ENCODE assay signal across 29 cellular contexts in the genomic region with DNA sequence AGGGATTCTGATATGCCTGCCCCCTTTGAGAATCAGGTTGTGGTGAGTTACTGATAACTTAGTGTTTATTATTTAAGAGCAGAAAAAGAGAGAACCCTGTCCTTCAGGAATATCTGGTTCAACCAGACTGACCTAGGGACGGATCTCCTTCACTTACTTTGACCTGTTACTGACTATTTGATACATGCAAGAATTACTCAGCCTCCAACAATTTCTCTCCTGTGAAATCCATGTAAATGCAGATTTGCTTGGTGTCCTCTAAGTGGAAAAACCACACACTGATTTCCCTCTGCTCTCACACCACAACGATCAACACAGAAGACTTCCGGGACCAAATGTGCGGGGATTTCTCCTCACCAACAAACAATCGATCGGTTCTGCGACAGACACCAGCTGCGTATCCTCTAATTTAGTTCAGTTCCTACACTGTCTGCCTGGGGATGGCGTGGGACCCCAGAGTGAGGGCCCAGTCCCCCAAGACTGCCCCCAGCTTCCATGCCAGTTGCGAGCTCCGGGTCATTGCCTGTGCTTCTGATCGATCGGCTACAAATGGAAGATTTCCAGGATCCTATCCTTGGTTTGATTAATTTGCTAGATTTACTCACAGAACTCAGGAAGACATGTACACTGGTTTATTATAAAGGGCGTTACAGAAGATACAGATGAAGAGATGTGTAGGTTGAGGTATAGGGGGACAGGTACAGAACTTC. TPM values are rescaled to one million over a fixed set of nuclear protein-coding genes. Genes with fewer than 3 reads are reported as not detected.
DNase-seq lines count a peak whose midpoint lies in the region; ATAC-seq and TF ChIP-seq lines count a peak whose summit lies in the region.
"Had no signal": no experiment of that assay in that cellular context is flagged by ENCODE, and none has a peak within 500 bp of the region (broad histone marks: within the 10 kb centered on the region; RNA-seq: fewer than 3 reads in every experiment).

No MANE protein-coding gene starts in this region.

- H3K27me3 ChIP-seq in AG04450 (ENCODE audit: control insufficient read depth, insufficient read depth, low read length) (no peaks in the 10 kb centered on the region), right atrium auricular region (no peaks in the 10 kb centered on the region)

- DNase-seq in AG04450 (ENCODE audit: low read depth, low spot score) (no peak), HT-29 (ENCODE audit: low spot score) (peak; percentile 29), astrocyte of the hippocampus (ENCODE audit: low read depth, low spot score) (peak; percentile 35), kidney tubule cell (ENCODE audit: low spot score) (peak; percentile 50), amniotic stem cell (lab: John Stamatoyannopoulos, UW) (no peak), amygdala (lab: John Stamatoyannopoulos, UW) (no peak), right atrium auricular region (ENCODE audit: low spot score) (no peak)
- DNase-seq: activated CD4-positive, alpha-beta T cell treated with anti-CD3 and anti-CD28 coated beads, Interleukin-2, amount 10 ng/mL, durations not matched to agents 24 days and 14 days; activated CD8-positive, alpha-beta memory T cell treated with anti-CD3 and anti-CD28 coated beads for 24 hours; activated T-cell treated with anti-CD3 and anti-CD28 coated beads for 4 hours; anterior cingulate cortex; caudate nucleus; CD4-positive, alpha-beta memory T cell; cortex of kidney; effector memory CD4-positive, alpha-beta T cell; erythroblast; foreskin fibroblast; head of caudate nucleus; KG1; MM.1S; naive thymus-derived CD4-positive, alpha-beta T cell; NCI-H1417; NCI-H2081; NCI-H345; NCI-H774 had no signal

- CTCF ChIA-PET in AG04450 (lab: Charles Lee) = no interaction called here

- H3K4me3 ChIP-seq in AG04450 (ENCODE audit: low read depth, low read length) = no peak overlapping the region
- H3K4me3 ChIP-seq in right atrium auricular region = no peak overlapping the region
- H3K4me3 ChIP-seq: A549 had no signal

- peak overlapping the region; percentile 39 for H3K27ac ChIP-seq in AG04450 (ENCODE audit: low read depth, low read length)
- no peak overlapping the region for H3K27ac ChIP-seq in right atrium auricular region
- H3K27ac ChIP-seq: A549 had no signal

- POLR2A ChIA-PET in AG04450 (lab: Yijun Ruan, JAX) = no interaction called here

- ATAC-seq in HG03342 (IDR thresholded peaks at IDR 0.05; ENCODE audit: unreplicated experiment) = no peak
- ATAC-seq: A549; activated naive CD4-positive, alpha-beta T cell treated with anti-CD3 and anti-CD28 coated beads, Interleukin-2, amount 50 U/mL, for 72 hours; naive thymus-derived CD4-positive, alpha-beta T cell; stimulated activated memory B cell treated with anti-CD40 and anti-IgM and Interleukin-4, amounts not matched to agents 10 μg/mL and 1 μg/mL and 100 μg/mL, for 72 hours had no signal

- TF ChIP-seq CTCF in AG04450 (IDR thresholded peaks at IDR 0.05; ENCODE audit: low read depth, low read length) (no peak), right atrium auricular region (IDR thresholded peaks at IDR 0.05) (no peak)

- peaks cover 17% of the 10 kb centered on the region for H3K9me3 ChIP-seq in AG04450 (ENCODE audit: control insufficient read depth, insufficient read depth, low read length)
- no peaks in the 10 kb centered on the region for H3K9me3 ChIP-seq in right atrium auricular region
- H3K9me3 ChIP-seq: A549 had no signal

- H3K4me1 ChIP-seq in right atrium auricular region = peaks cover 0 to 27% of the 10 kb centered on the region in 2 donors
- H3K4me1 ChIP-seq: A549 had no signal

- no peaks in the 10 kb centered on the region for H3K36me3 ChIP-seq in right atrium auricular region

RNA-seq across cellular contexts. Expression of gene BACE2, which starts 51.7 kb away (rescaled TPM):
- 61.4 and 66.8 TPM in 2 replicates for polyA plus RNA-seq in AG04450 (2011; rRNA removed)
- polyA minus RNA-seq in AG04450 (2011; rRNA and poly(A)+ RNA removed) = 38.5 and 40.7 TPM in 2 replicates
- 20.0 and 26.5 TPM in 2 replicates for total RNA-seq in HT-29 (2014; rRNA removed; shearing (Covaris generic))
- 10 to 100 TPM; 23.7 to 50.3 TPM for total RNA-seq in right atrium auricular region
- total RNA-seq: CD4-positive, alpha-beta memory T cell had no signal

Comparison
In these comparisons a context has a peak if more than half of its experiments do, and no peak if none do; other contexts are left out.
1. DNase-seq: peak in HT-29 (single experiment), astrocyte of the hippocampus (single experiment) and kidney tubule cell (single experiment); none in AG04450 (single experiment), amniotic stem cell (single experiment), amygdala (0 of 56) and right atrium auricular region (single experiment).